ENCODE assay signal across 14 cellular contexts in the genomic region with DNA sequence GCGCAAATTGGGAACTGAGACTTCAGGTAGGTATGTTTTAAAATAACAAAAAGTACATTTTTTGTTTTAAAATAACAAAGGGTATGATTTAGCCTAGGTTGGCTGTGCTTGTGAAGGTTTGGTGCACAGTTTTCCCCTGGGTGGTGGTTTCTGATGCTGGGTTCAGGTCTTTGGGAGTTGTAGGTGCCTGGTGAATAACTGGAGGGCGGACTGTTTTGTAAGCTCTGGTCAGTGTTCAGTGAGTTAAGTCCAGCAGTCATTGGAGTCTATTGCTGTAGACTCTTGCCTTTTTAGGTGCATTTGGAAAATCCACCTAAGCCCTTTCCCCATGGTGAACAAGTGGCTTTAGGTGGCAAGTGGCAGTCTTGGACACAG.
"Had no signal": no experiment of that assay in that cellular context is flagged by ENCODE, and none has a peak within 500 bp of the region (broad histone marks: within the 10 kb centered on the region; RNA-seq: fewer than 3 reads in every experiment).

No MANE protein-coding gene starts in this region.

- DNase-seq: activated B cell treated with CpG ODN at 0.5 μM for 24 hours; activated CD4-positive, alpha-beta T cell treated with anti-CD3 and anti-CD28 coated beads, Interleukin-2, amount 50 U/mL, for 1 hour; activated naive CD4-positive, alpha-beta T cell treated with anti-CD3 and anti-CD28 coated beads, Interleukin-2, amount 10 ng/mL, durations not matched to agents 7 days and 5 days; effector memory CD8-positive, alpha-beta T cell; hypothalamus; left cardiac atrium; stimulated activated CD4-positive, alpha-beta T cell treated with anti-CD3 and anti-CD28 coated beads, Interleukin-15, amount 100 ng/mL, for 24 hours; stimulated activated CD4-positive, alpha-beta T cell treated with anti-CD3 and anti-CD28 coated beads, Interleukin-4, amount 100 ng/mL, for 24 hours; stimulated activated naive CD8-positive, alpha-beta T cell treated with anti-CD3 and anti-CD28 coated beads, Interleukin-15, amount 100 ng/mL, for 72 hours had no signal

- H3K4me3 ChIP-seq: vagina had no signal

- H3K9me3 ChIP-seq: vagina had no signal

- H3K4me1 Mint-ChIP-seq: memory B cell had no signal

- H3K27me3 ChIP-seq: vagina had no signal

- H3K4me3 Mint-ChIP-seq: activated B cell treated with CpG ODN at 0.5 μM for 24 hours; activated naive CD4-positive, alpha-beta T cell treated with anti-CD3 and anti-CD28 coated beads, Interleukin-2, amount 10 ng/mL, durations not matched to agents 7 days and 5 days; dendritic cell treated with granulocyte-macrophage colony-stimulating factor and Interleukin-4, amounts not matched to agents 40 ng/mL and 50 ng/mL, for 4 days; effector memory CD8-positive, alpha-beta T cell; memory B cell; stimulated activated naive CD8-positive, alpha-beta T cell treated with anti-CD3 and anti-CD28 coated beads, Interleukin-15, amount 100 ng/mL, for 72 hours; T-helper 1 cell treated with Interleukin-12 subunit alpha and Interleukin-12 subunit beta and Interleukin-4 antibody, amounts not matched to agents 30 μg/mL and 1 μg/mL, for 36 hours had no signal

- H3K27ac ChIP-seq: vagina had no signal

- H3K36me3 ChIP-seq: vagina had no signal

- H3K27me3 Mint-ChIP-seq: activated B cell treated with CpG ODN at 0.5 μM for 24 hours; dendritic cell treated with granulocyte-macrophage colony-stimulating factor and Interleukin-4, amounts not matched to agents 40 ng/mL and 50 ng/mL, for 4 days; effector memory CD8-positive, alpha-beta T cell; stimulated activated naive CD8-positive, alpha-beta T cell treated with anti-CD3 and anti-CD28 coated beads, Interleukin-15, amount 100 ng/mL, for 72 hours had no signal

- H3K9me3 Mint-ChIP-seq: activated B cell treated with CpG ODN at 0.5 μM for 24 hours; activated naive CD4-positive, alpha-beta T cell treated with anti-CD3 and anti-CD28 coated beads, Interleukin-2, amount 10 ng/mL, durations not matched to agents 7 days and 5 days; activated T-helper 2 cell treated with anti-CD3 and anti-CD28 coated beads, Interferon-gamma antibody, Interleukin-2, Interleukin-4, amounts not matched to agents 10 μg/mL and 5 μg/mL and 100 μg/mL, durations not matched to agents 14 hours and 24 hours and 36 hours; dendritic cell treated with granulocyte-macrophage colony-stimulating factor and Interleukin-4, amounts not matched to agents 40 ng/mL and 50 ng/mL, for 4 days; effector memory CD8-positive, alpha-beta T cell; memory B cell; stimulated activated naive CD8-positive, alpha-beta T cell treated with anti-CD3 and anti-CD28 coated beads, Interleukin-15, amount 100 ng/mL, for 72 hours; T-helper 1 cell treated with Interleukin-12 subunit alpha and Interleukin-12 subunit beta and Interleukin-4 antibody, amounts not matched to agents 30 μg/mL and 1 μg/mL, for 36 hours had no signal

- H3K27ac Mint-ChIP-seq: activated B cell treated with CpG ODN at 0.5 μM for 24 hours; activated naive CD4-positive, alpha-beta T cell treated with anti-CD3 and anti-CD28 coated beads, Interleukin-2, amount 10 ng/mL, durations not matched to agents 7 days and 5 days; activated T-helper 2 cell treated with anti-CD3 and anti-CD28 coated beads, Interferon-gamma antibody, Interleukin-2, Interleukin-4, amounts not matched to agents 10 μg/mL and 5 μg/mL and 100 μg/mL, durations not matched to agents 14 hours and 24 hours and 36 hours; dendritic cell treated with granulocyte-macrophage colony-stimulating factor and Interleukin-4, amounts not matched to agents 40 ng/mL and 50 ng/mL, for 4 days; effector memory CD8-positive, alpha-beta T cell; memory B cell; stimulated activated naive CD8-positive, alpha-beta T cell treated with anti-CD3 and anti-CD28 coated beads, Interleukin-15, amount 100 ng/mL, for 72 hours; T-helper 1 cell treated with Interleukin-12 subunit alpha and Interleukin-12 subunit beta and Interleukin-4 antibody, amounts not matched to agents 30 μg/mL and 1 μg/mL, for 36 hours had no signal

- H3K36me3 Mint-ChIP-seq: activated naive CD4-positive, alpha-beta T cell treated with anti-CD3 and anti-CD28 coated beads, Interleukin-2, amount 10 ng/mL, durations not matched to agents 7 days and 5 days; memory B cell had no signal
